Comparison of ENCODE assay signal across 30 cellular contexts in genomic region chr3:59482001-59482400, GRCh38.
A peak's percentile ranks its signal among the peaks of the same experiment; 100 is the strongest.
DNase-seq lines count a peak whose midpoint lies in the region; ATAC-seq and TF ChIP-seq lines count a peak whose summit lies in the region.
"Had no signal": no experiment of that assay in that cellular context is flagged by ENCODE, and none has a peak within 500 bp of the region (broad histone marks: within the 10 kb centered on the region; RNA-seq: fewer than 3 reads in every experiment).

No MANE protein-coding gene starts in this region.

- no peaks in the 10 kb centered on the region for H3K27me3 ChIP-seq in suprapubic skin
- H3K27me3 ChIP-seq: BE2C, brain microvascular endothelial cell, heart right ventricle, left lung had no signal

- CTCF ChIA-PET in Calu3 (lab: Charles Lee), result no interaction called here

- TF ChIP-seq CTCF in Calu3 (IDR thresholded peaks at IDR 0.05; ENCODE audit: unreplicated experiment) (no peak), choroid plexus epithelial cell (conservative IDR thresholded peaks at IDR 0.05; ENCODE audit: low read depth, low read length) (no peak), suprapubic skin (IDR thresholded peaks at IDR 0.05) (no peak)

- H3K36me3 Mint-ChIP-seq in Calu3 (ENCODE audit: insufficient read depth, unreplicated experiment), result no peaks in the 10 kb centered on the region
- H3K36me3 Mint-ChIP-seq: naive B cell had no signal

- no peak overlapping the region for H3K4me3 ChIP-seq in choroid plexus epithelial cell (ENCODE audit: low read depth, low read length)
- H3K4me3 ChIP-seq in suprapubic skin, result no peak overlapping the region
- H3K4me3 ChIP-seq: heart right ventricle, K562, left lung, psoas muscle had no signal

- no peaks in the 10 kb centered on the region for H3K9me3 Mint-ChIP-seq in Calu3 (ENCODE audit: low read depth, unreplicated experiment)
- H3K9me3 Mint-ChIP-seq: CD8-positive, alpha-beta memory T cell; naive B cell; stimulated activated naive CD8-positive, alpha-beta T cell treated with anti-CD3 and anti-CD28 coated beads, Interleukin-15, Interleukin-2, amounts not matched to agents 100 ng/mL and 50 ng/mL, for 24 hours had no signal

- H3K27me3 Mint-ChIP-seq in Calu3 (ENCODE audit: unreplicated experiment), result no peaks in the 10 kb centered on the region
- H3K27me3 Mint-ChIP-seq: activated CD4-positive, alpha-beta T cell treated with anti-CD3 and anti-CD28 coated beads, Interleukin-2, amount 10 ng/mL, durations not matched to agents 24 days and 14 days; naive B cell; stimulated activated naive CD8-positive, alpha-beta T cell treated with anti-CD3 and anti-CD28 coated beads, Interleukin-15, Interleukin-2, amounts not matched to agents 100 ng/mL and 50 ng/mL, for 24 hours had no signal

- no peak overlapping the region for H3K4me3 Mint-ChIP-seq in Calu3 (ENCODE audit: low read depth, unreplicated experiment)
- H3K4me3 Mint-ChIP-seq: activated CD4-positive, alpha-beta T cell treated with anti-CD3 and anti-CD28 coated beads, Interleukin-2, amount 10 ng/mL, durations not matched to agents 24 days and 14 days; CD8-positive, alpha-beta memory T cell; naive B cell; stimulated activated naive CD8-positive, alpha-beta T cell treated with anti-CD3 and anti-CD28 coated beads, Interleukin-15, Interleukin-2, amounts not matched to agents 100 ng/mL and 50 ng/mL, for 24 hours had no signal

- ATAC-seq in left colon (no peak), GM18907 (IDR thresholded peaks at IDR 0.05; ENCODE audit: unreplicated experiment) (no peak)
- ATAC-seq: heart right ventricle, K562, left lung, psoas muscle had no signal

- H3K4me1 ChIP-seq in suprapubic skin, result peaks cover 4% of the 10 kb centered on the region
- H3K4me1 ChIP-seq: BE2C, left lung, psoas muscle had no signal

- 62% methylated on average over 3 of the region's 3 CpGs for WGBS in suprapubic skin

- no peak for TF ChIP-seq POLR2A in suprapubic skin (IDR thresholded peaks at IDR 0.05)

- H3K9me3 ChIP-seq in suprapubic skin, result no peaks in the 10 kb centered on the region
- H3K9me3 ChIP-seq: BE2C, heart right ventricle, left lung, psoas muscle had no signal

- intact Hi-C loops in Calu3 (cut with micrococcal nuclease; ENCODE audit: unreplicated experiment) (no loop called here), left colon (cut with DNase I, micrococcal nuclease) (no loop called here)

- no peak for TF ChIP-seq EP300 in suprapubic skin (IDR thresholded peaks at IDR 0.05)

- no peak overlapping the region for H3K27ac Mint-ChIP-seq in Calu3 (ENCODE audit: unreplicated experiment)
- H3K27ac Mint-ChIP-seq: activated CD4-positive, alpha-beta T cell treated with anti-CD3 and anti-CD28 coated beads, Interleukin-2, amount 10 ng/mL, durations not matched to agents 24 days and 14 days; naive B cell; stimulated activated naive CD8-positive, alpha-beta T cell treated with anti-CD3 and anti-CD28 coated beads, Interleukin-15, Interleukin-2, amounts not matched to agents 100 ng/mL and 50 ng/mL, for 24 hours had no signal

- no peak overlapping the region for H3K27ac ChIP-seq in suprapubic skin
- H3K27ac ChIP-seq: brain microvascular endothelial cell, heart right ventricle, left lung, psoas muscle, VCaP had no signal

- no peaks in the 10 kb centered on the region for H3K36me3 ChIP-seq in suprapubic skin
- H3K36me3 ChIP-seq: BE2C, brain microvascular endothelial cell, heart right ventricle, left lung had no signal

- DNase-seq in Calu3, result peak; percentile 1
- peak; percentile 33 for DNase-seq in RPMI7951 (ENCODE audit: low read depth)
- peak; percentile 21 for DNase-seq in choroid plexus epithelial cell (ENCODE audit: low read depth)
- DNase-seq in myocyte (ENCODE audit: low read depth), result peak; percentile 14
- no peak for DNase-seq in left colon
- no peak for DNase-seq in suprapubic skin (ENCODE audit: low spot score in 2 of 2)
- DNase-seq in T-helper 1 cell, result no peak
- DNase-seq: activated CD4-positive, alpha-beta T cell treated with anti-CD3 and anti-CD28 coated beads, Interleukin-2, amount 10 ng/mL, durations not matched to agents 24 days and 14 days; activated naive CD4-positive, alpha-beta T cell; activated T-cell treated with anti-CD3 and anti-CD28 coated beads, Interleukin-2, amount 50 U/mL, for 48 hours; BE2C; brain microvascular endothelial cell; CD8-positive, alpha-beta memory T cell; DMS153; effector CD4-positive, alpha-beta T cell; erythroblast; heart right ventricle; left lung; MM.1S; naive B cell; NCI-H1417; NCI-H2029 treated with DMSO at 0.1 percent for 48 hours; NCI-H526 treated with DMSO at 0.1 percent for 48 hours; psoas muscle; RPMI8226; T-helper 9 cell had no signal

- no peaks in the 10 kb centered on the region for H3K4me1 Mint-ChIP-seq in Calu3 (ENCODE audit: low read depth, unreplicated experiment)
- H3K4me1 Mint-ChIP-seq: naive B cell had no signal

- no TSS peak for BruUV-seq in Calu3 (replicated peaks; lab: Mats Ljungman, UMichigan)

Comparison
In these comparisons a context has a peak if more than half of its experiments do, and no peak if none do; other contexts are left out.
1. DNase-seq: peak in Calu3 (single experiment), RPMI7951 (single experiment), choroid plexus epithelial cell (single experiment) and myocyte (single experiment); none in left colon (0 of 2), suprapubic skin (0 of 2) and T-helper 1 cell (0 of 5).